In the genomic region with DNA sequence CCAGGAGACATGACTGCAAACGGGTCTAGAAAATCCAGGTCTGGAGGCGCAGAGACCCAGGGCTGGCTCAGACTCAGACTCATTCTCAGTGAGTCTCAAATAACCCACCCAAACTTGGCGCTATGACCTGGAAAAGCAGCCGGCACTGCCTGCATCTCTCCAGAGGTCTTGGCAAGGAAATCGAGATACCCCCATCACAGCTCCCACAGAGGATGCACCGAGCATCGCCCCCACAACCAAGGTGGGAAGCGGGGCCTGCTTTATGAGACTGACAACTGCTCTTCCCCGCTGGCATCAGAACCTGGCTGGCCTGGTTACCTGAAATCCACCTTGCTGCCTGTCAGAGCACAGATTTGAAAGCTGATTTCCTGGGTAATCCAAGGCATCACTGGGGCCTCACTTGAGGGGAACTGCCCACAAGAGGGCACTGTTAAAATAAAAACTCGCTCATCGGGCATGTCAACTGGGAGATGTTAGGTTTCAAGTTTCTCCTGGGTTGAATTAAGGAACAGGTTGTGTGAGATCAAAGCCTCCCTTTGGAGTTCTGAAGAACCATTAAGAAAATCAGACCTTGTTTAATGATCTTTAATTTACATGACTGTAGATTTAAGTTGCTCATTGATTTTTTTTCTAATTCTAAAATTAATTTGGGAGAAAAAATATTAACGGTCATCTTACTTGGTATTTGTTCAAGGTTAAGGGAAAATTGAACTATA, we compare ENCODE assay signal across 9 cellular contexts. TPM values are rescaled to one million over a fixed set of nuclear protein-coding genes. Genes with fewer than 3 reads are reported as not detected.
DNase-seq lines count a peak whose midpoint lies in the region; ATAC-seq, FAIRE-seq and TF ChIP-seq lines count a peak whose summit lies in the region.
"Had no signal": no experiment of that assay in that cellular context is flagged by ENCODE, and none has a peak within 500 bp of the region (broad histone marks: within the 10 kb centered on the region; RNA-seq: fewer than 3 reads in every experiment).

No MANE protein-coding gene starts in this region.

- H3K79me2 ChIP-seq in fibroblast of lung (ENCODE audit: control insufficient read depth, insufficient read depth, low read length) = no peaks in the 10 kb centered on the region

- no peak overlapping the region for H3K9ac ChIP-seq in fibroblast of lung (ENCODE audit: insufficient read depth, low read length)

- TF ChIP-seq EP300 in A549 (IDR thresholded peaks at IDR 0.05) = no peak

- DNase-seq in A549 (ENCODE audit: low read depth in 1 of 2, low spot score in 1 of 2) (peak; percentile 69 to 89), G401 (ENCODE audit: low spot score) (peak; percentile 64), MG63 (peak; percentile 12), SJCRH30 (peak; percentile 13 to 69), fibroblast of lung (ENCODE audit: low read depth in 2 of 2) (peak; percentile 14 to 66), occipital lobe (lab: John Stamatoyannopoulos, UW) (peak; percentile 5), middle frontal gyrus (ENCODE audit: extremely low spot score, low spot score) (no peak)
- DNase-seq in activated effector memory CD4-positive, alpha-beta T cell treated with Interleukin-2 at 50 U/mL for 16 hours = no peak

- in situ Hi-C loops in G401 (cut with HindIII; ENCODE audit: low sequenced_read_pairs) = no loop called here

- 71% methylated on average over 12 of the region's 12 CpGs for WGBS in A549 (ENCODE audit: missing lambda C conversion rate)

- H3K27me3 ChIP-seq in MG63 = no peaks in the 10 kb centered on the region
- no peaks in the 10 kb centered on the region for H3K27me3 ChIP-seq in SJCRH30
- no peaks in the 10 kb centered on the region for H3K27me3 ChIP-seq in fibroblast of lung (ENCODE audit: control insufficient read depth, insufficient read depth, low read length)

- H3K4me3 ChIP-seq in A549 = no peak overlapping the region
- no peak overlapping the region for H3K4me3 ChIP-seq in MG63
- no peak overlapping the region for H3K4me3 ChIP-seq in SJCRH30
- no peak overlapping the region for H3K4me3 ChIP-seq in fibroblast of lung (replicated peaks in 1 of 4; ENCODE audit: control extremely low read depth in 1 of 4, insufficient read depth in 1 of 4, low read depth in 3 of 4, low read length in 4 of 4)

- no peaks in the 10 kb centered on the region for H3K36me3 ChIP-seq in MG63
- H3K36me3 ChIP-seq in SJCRH30 = no peaks in the 10 kb centered on the region
- H3K36me3 ChIP-seq in fibroblast of lung (ENCODE audit: control insufficient read depth, insufficient read depth, low read length) = no peaks in the 10 kb centered on the region

- POLR2A ChIA-PET in A549 (lab: Yijun Ruan, JAX) = interaction anchor here (0.7 kb wide), 1 partner anchor 10 kb away, joined by 3 read pairs; no protein-coding TSS in a partner anchor

- no peaks in the 10 kb centered on the region for H3K4me1 ChIP-seq in A549
- no peaks in the 10 kb centered on the region for H3K4me1 ChIP-seq in SJCRH30
- H3K4me1 ChIP-seq in fibroblast of lung (ENCODE audit: control insufficient read depth, extremely low read depth, insufficient read depth, low read length) = no peaks in the 10 kb centered on the region

- peak; percentile 97 to 99 for ATAC-seq in A549

- peak; percentile 89 to 90 for TF ChIP-seq RAD21 in A549 (conservative IDR thresholded peaks at IDR 0.05 in 1 of 2, IDR thresholded peaks at IDR 0.05 in 1 of 2)

- TF ChIP-seq CTCF in A549 (IDR thresholded peaks at IDR 0.05) = peak; percentile 86
- TF ChIP-seq CTCF in fibroblast of lung (conservative IDR thresholded peaks at IDR 0.05 in 1 of 2, IDR thresholded peaks at IDR 0.05 in 1 of 2; ENCODE audit: low read depth in 1 of 2, low read length in 2 of 2) = peak; percentile 60 to 74

- H2AFZ ChIP-seq in fibroblast of lung (ENCODE audit: low read length) = no peak overlapping the region

- TF ChIP-seq POLR2A in A549 (IDR thresholded peaks at IDR 0.05; ENCODE audit: low read length) = no peak

- CTCF ChIA-PET in A549 (lab: Yijun Ruan, JAX) = interaction anchor here (0.6 to 4.9 kb wide), 27 partner anchors 9 to 247 kb away, joined by 3 to 49 read pairs (median 4); a partner anchor contains a TSS

- H4K20me1 ChIP-seq in fibroblast of lung (ENCODE audit: control insufficient read depth, extremely low read depth, insufficient read depth, low read length) = no peaks in the 10 kb centered on the region

- no peak overlapping the region for H3K27ac ChIP-seq in A549
- H3K27ac ChIP-seq in SJCRH30 = no peak overlapping the region
- H3K27ac ChIP-seq in fibroblast of lung (ENCODE audit: insufficient read depth, low read length) = no peak overlapping the region
- H3K27ac ChIP-seq: epithelial cell of prostate had no signal

- FAIRE-seq in A549 (lab: Jason Lieb, UNC) = peak; percentile 94

- H3K4me2 ChIP-seq in A549 (no peak overlapping the region), fibroblast of lung (ENCODE audit: extremely low read depth, insufficient read depth, low read length) (no peak overlapping the region)

- H3K9me3 ChIP-seq in A549 (no peaks in the 10 kb centered on the region), MG63 (no peaks in the 10 kb centered on the region), SJCRH30 (replicated peaks) (no peaks in the 10 kb centered on the region), fibroblast of lung (ENCODE audit: control insufficient read depth, insufficient read depth, low read depth, low read length) (no peaks in the 10 kb centered on the region)

TF ChIP-seq in A549, 52 proteins besides CTCF, POLR2A, EP300 and RAD21:
- TF ChIP-seq SMC3 (IDR thresholded peaks at IDR 0.05) (peak; percentile 93), EHMT2 (IDR thresholded peaks at IDR 0.05; ENCODE audit: low read depth) (no peak)
TF ChIP-seq in A549: peak in this region for 1.

RNA-seq across cellular contexts. Expression of a gene that starts 55.0 kb away (rescaled TPM):
- polyA plus RNA-seq in A549 (2011; rRNA removed) (23.3 and 27.4 TPM in 2 replicates), A549 (2017; fragmentation: RNase III; extraction: RNeasy Plus Mini Kit Qiagen cat#74134 plus additional on column Dnase treatment) (12.1 to 14.1 TPM (median 13.8 TPM) in 3 replicates), fibroblast of lung (7.7 and 8.9 TPM in 2 replicates)
- polyA plus RNA-seq in A549 (2012; cell fraction: cytosol; rRNA removed) = 6.1 and 7.1 TPM in 2 replicates
- 9.5 and 12.0 TPM in 2 replicates for polyA plus RNA-seq in A549 (2012; cell fraction: nucleus; rRNA removed)
- 20.2 and 24.1 TPM in 2 replicates for polyA minus RNA-seq in A549 (2011; rRNA and poly(A)+ RNA removed)
- 5.4 and 23.7 TPM in 2 replicates for total RNA-seq in G401 (2014; rRNA removed; shearing (Covaris generic))
- total RNA-seq in MG63 (2014; rRNA removed; shearing (Covaris generic); ENCODE audit: low replicate concordance) = 2.9 and 3.4 TPM in 2 replicates
- total RNA-seq in SJCRH30 (2014; rRNA removed; shearing (Covaris generic)) = 2.0 and 2.6 TPM in 2 replicates
- total RNA-seq in fibroblast of lung (9.8 and 17.3 TPM in 2 replicates), occipital lobe (54.4 TPM)
- 5.4 and 6.7 TPM in 2 replicates for polyA plus RNA-seq in fibroblast of lung (2012)
- polyA minus RNA-seq in fibroblast of lung (ENCODE audit: low replicate concordance) = 2.4 TPM in 2 replicates

Comparison
In these comparisons a context has a peak if more than half of its experiments do, and no peak if none do; other contexts are left out.
1. DNase-seq: peak in A549 (2 of 2), G401 (single experiment), MG63 (single experiment), SJCRH30 (2 of 2), fibroblast of lung (2 of 2) and occipital lobe (single experiment); none in middle frontal gyrus (single experiment) and activated effector memory CD4-positive, alpha-beta T cell treated with Interleukin-2 at 50 U/mL for 16 hours (single experiment).